23 cellular contexts compared by ENCODE assay signal in the genomic region with DNA sequence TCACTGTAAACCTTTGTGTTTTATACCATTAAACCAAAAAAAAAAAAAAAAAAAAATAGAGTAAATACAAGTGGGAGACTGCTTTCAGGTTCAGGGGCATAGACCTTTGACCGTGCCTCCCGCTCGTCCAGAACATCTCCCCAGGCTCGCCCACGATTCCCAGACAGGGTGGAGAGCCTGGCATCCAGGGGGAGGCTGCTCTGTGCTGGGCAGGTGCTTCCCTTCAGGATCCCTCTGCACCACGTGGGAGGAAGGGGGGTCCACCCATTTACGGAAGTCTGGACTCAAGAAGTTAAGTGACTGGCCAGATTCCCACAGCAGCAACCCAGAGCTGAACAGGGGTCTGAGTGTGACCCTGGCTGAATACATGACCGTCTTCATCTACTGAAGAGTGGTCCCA.
A peak's percentile ranks its signal among the peaks of the same experiment; 100 is the strongest.
DNase-seq lines count a peak whose midpoint lies in the region; ATAC-seq lines count a peak whose summit lies in the region.
"Had no signal": no experiment of that assay in that cellular context is flagged by ENCODE, and none has a peak within 500 bp of the region (broad histone marks: within the 10 kb centered on the region; RNA-seq: fewer than 3 reads in every experiment).

No MANE protein-coding gene starts in this region.

- no peaks in the 10 kb centered on the region for H3K9me3 ChIP-seq in BLaER1 treated with 17β-estradiol and CSF1 and Interleukin-3, amounts not matched to agents 10 nM and 100 nM (replicated peaks in 1 of 11)
- H3K9me3 ChIP-seq: BE2C had no signal

- H3K36me3 Mint-ChIP-seq in dendritic cell treated with granulocyte-macrophage colony-stimulating factor and Interleukin-4, amounts not matched to agents 40 ng/mL and 50 ng/mL, for 4 days (ENCODE audit: low read depth): peaks cover 69% of the 10 kb centered on the region
- H3K36me3 Mint-ChIP-seq in activated T-helper 17 cell treated with anti-CD3 and anti-CD28 coated beads, Interleukin-2, amount 50 U/mL, for 72 hours (ENCODE audit: low read depth): no peaks in the 10 kb centered on the region

- H3K4me1 ChIP-seq in BLaER1 treated with 17β-estradiol and CSF1 and Interleukin-3, amounts not matched to agents 10 nM and 100 nM: peaks cover 30 to 55% (median 42%) of the 10 kb centered on the region in 10 experiments

- H3K9me3 Mint-ChIP-seq in dendritic cell treated with granulocyte-macrophage colony-stimulating factor and Interleukin-4, amounts not matched to agents 40 ng/mL and 50 ng/mL, for 4 days: no peaks in the 10 kb centered on the region
- no peaks in the 10 kb centered on the region for H3K9me3 Mint-ChIP-seq in activated T-helper 17 cell treated with anti-CD3 and anti-CD28 coated beads, Interleukin-2, amount 50 U/mL, for 72 hours
- H3K9me3 Mint-ChIP-seq: CD4-positive, alpha-beta T cell; HFFc6 had no signal

- peak overlapping the region; percentile 38 to 91 (median 75) for H3K4me2 ChIP-seq in BLaER1 treated with 17β-estradiol and CSF1 and Interleukin-3, amounts not matched to agents 10 nM and 100 nM
- H3K4me2 ChIP-seq: KMS-11 had no signal

- H3K9ac ChIP-seq in BLaER1 treated with 17β-estradiol and CSF1 and Interleukin-3, amounts not matched to agents 10 nM and 100 nM: peak overlapping the region in 2 of 11 experiments; percentile 34 to 43; a peak in 3 of 22 replicates
- H3K9ac ChIP-seq: KMS-11 had no signal

- no peak overlapping the region for H3K4me3 Mint-ChIP-seq in dendritic cell treated with granulocyte-macrophage colony-stimulating factor and Interleukin-4, amounts not matched to agents 40 ng/mL and 50 ng/mL, for 4 days
- no peak overlapping the region for H3K4me3 Mint-ChIP-seq in activated T-helper 17 cell treated with anti-CD3 and anti-CD28 coated beads, Interleukin-2, amount 50 U/mL, for 72 hours
- H3K4me3 Mint-ChIP-seq: CD4-positive, alpha-beta T cell; HFFc6 had no signal

- no peak overlapping the region for H3K4me3 ChIP-seq in BLaER1 treated with 17β-estradiol and CSF1 and Interleukin-3, amounts not matched to agents 10 nM and 100 nM
- H3K4me3 ChIP-seq: GM12878 had no signal

- DNase-seq in left lobe of liver (ENCODE audit: low spot score): no peak
- DNase-seq in sciatic nerve (ENCODE audit: low spot score): no peak
- no peak for DNase-seq in SK-N-DZ (ENCODE audit: low spot score)
- DNase-seq: BE2C; CD4-positive, alpha-beta T cell; COR-L47; DMS79; HFFc6; IMR-90; NCI-H1092 treated with DMSO at 0.1 percent for 48 hours; NCI-H1436 treated with DMSO at 0.1 percent for 48 hours; NCI-H2029; NCI-H226; NCI-H510A treated with DMSO at 0.1 percent for 48 hours; NCI-H774; NK-92 treated with Interleukin-12 subunit alpha and Interleukin-12 subunit beta, amount 100 ng/mL, for 24 hours had no signal

- H3K36me3 ChIP-seq in BLaER1 treated with 17β-estradiol and CSF1 and Interleukin-3, amounts not matched to agents 10 nM and 100 nM: no peaks in the 10 kb centered on the region
- H3K36me3 ChIP-seq: BE2C had no signal

- peaks cover 45% of the 10 kb centered on the region for H3K4me1 Mint-ChIP-seq in dendritic cell treated with granulocyte-macrophage colony-stimulating factor and Interleukin-4, amounts not matched to agents 40 ng/mL and 50 ng/mL, for 4 days (ENCODE audit: low read depth)
- peaks cover 6% of the 10 kb centered on the region for H3K4me1 Mint-ChIP-seq in activated T-helper 17 cell treated with anti-CD3 and anti-CD28 coated beads, Interleukin-2, amount 50 U/mL, for 72 hours

- H3K27me3 Mint-ChIP-seq in dendritic cell treated with granulocyte-macrophage colony-stimulating factor and Interleukin-4, amounts not matched to agents 40 ng/mL and 50 ng/mL, for 4 days: peaks cover 4% of the 10 kb centered on the region
- H3K27me3 Mint-ChIP-seq in activated T-helper 17 cell treated with anti-CD3 and anti-CD28 coated beads, Interleukin-2, amount 50 U/mL, for 72 hours: no peaks in the 10 kb centered on the region
- H3K27me3 Mint-ChIP-seq: CD4-positive, alpha-beta T cell had no signal

- peak overlapping the region; percentile 25 for H3K27ac Mint-ChIP-seq in dendritic cell treated with granulocyte-macrophage colony-stimulating factor and Interleukin-4, amounts not matched to agents 40 ng/mL and 50 ng/mL, for 4 days
- H3K27ac Mint-ChIP-seq in activated T-helper 17 cell treated with anti-CD3 and anti-CD28 coated beads, Interleukin-2, amount 50 U/mL, for 72 hours: no peak overlapping the region
- H3K27ac Mint-ChIP-seq: CD4-positive, alpha-beta T cell; HFFc6 had no signal

- peaks cover 0 to 17% (median 3%) of the 10 kb centered on the region in 11 experiments; a peak in 8 of 22 replicates for H3K27me3 ChIP-seq in BLaER1 treated with 17β-estradiol and CSF1 and Interleukin-3, amounts not matched to agents 10 nM and 100 nM

- peak overlapping the region in 6 of 11 experiments; percentile 0 to 58 (median 50); a peak in 8 of 22 replicates for H3K27ac ChIP-seq in BLaER1 treated with 17β-estradiol and CSF1 and Interleukin-3, amounts not matched to agents 10 nM and 100 nM
- H3K27ac ChIP-seq: KMS-11, RWPE1 had no signal

- peak; percentile 10 for ATAC-seq in left lobe of liver
- peak; percentile 15 for ATAC-seq in sciatic nerve
- no peak for ATAC-seq in HG02970 (IDR thresholded peaks at IDR 0.05; ENCODE audit: low FRiP score, unreplicated experiment)
- no peak for ATAC-seq in activated T-helper 17 cell treated with anti-CD3 and anti-CD28 coated beads, Interleukin-2, amount 50 U/mL, for 72 hours (replicated peaks)
- ATAC-seq: GM12878 had no signal

- no peaks in the 10 kb centered on the region for H4K20me1 ChIP-seq in BLaER1 treated with 17β-estradiol and CSF1 and Interleukin-3, amounts not matched to agents 10 nM and 100 nM

- intact Hi-C loops in dendritic cell treated with granulocyte-macrophage colony-stimulating factor and Interleukin-4, amounts not matched to agents 40 ng/mL and 50 ng/mL, for 4 days (cut with micrococcal nuclease): no loop called here
- intact Hi-C loops in sciatic nerve (cut with DNase I): loop anchor here (5.0 kb wide), 1 partner anchor 1311 kb away; no protein-coding TSS in a partner anchor

Comparison
In these comparisons a context has a peak if more than half of its experiments do, and no peak if none do; other contexts are left out.
1. ATAC-seq: peak in left lobe of liver (single experiment) and sciatic nerve (single experiment); none in HG02970 (single experiment) and activated T-helper 17 cell treated with anti-CD3 and anti-CD28 coated beads, Interleukin-2, amount 50 U/mL, for 72 hours (single experiment).